Comparison of ENCODE assay signal across 1 cellular context in the genomic region with DNA sequence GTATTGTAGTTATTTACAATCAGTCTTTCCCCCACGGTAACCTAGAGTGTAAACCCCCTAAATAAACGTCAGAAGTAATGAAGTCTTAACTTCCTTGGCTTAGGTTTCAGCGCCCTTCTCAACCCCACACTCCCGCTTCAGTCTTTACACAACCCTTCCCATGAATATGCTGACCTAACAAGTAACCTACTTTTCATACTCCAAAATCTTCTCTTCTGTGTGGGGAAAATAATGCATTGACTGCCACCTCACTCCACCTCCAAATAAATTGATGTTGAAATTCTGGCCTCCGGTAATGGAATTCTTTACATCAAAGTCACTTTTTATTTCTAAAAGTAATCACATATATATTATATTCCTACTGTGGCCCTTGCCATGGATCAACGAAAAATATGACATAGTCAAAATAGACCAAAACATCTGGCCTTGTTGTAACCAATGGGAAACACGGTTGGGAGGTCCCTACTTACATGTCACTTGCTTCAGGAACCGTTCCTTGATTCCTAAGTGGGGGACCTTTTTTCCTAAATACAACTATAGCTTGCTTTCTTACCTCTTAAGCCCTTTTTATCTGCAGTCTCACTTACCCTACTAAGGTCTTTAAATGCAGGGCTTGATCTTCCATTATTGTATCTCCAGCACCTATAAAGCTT.
TF ChIP-seq lines count a peak whose summit lies in the region.

No MANE protein-coding gene starts in this region.

TF ChIP-seq in GM12878, 131 proteins besides CTCF, POLR2A, EP300 and RAD21:
- TF ChIP-seq STAT3 (IDR thresholded peaks at IDR 0.05; ENCODE audit: low read depth, low read length): no peak
- 0 out of 2 replicates have a peak, but pooled peaks have one; percentile 41 for TF ChIP-seq SIN3A (IDR thresholded peaks at IDR 0.05; ENCODE audit: low read depth, low read length)
- TF ChIP-seq, protein P1, sequence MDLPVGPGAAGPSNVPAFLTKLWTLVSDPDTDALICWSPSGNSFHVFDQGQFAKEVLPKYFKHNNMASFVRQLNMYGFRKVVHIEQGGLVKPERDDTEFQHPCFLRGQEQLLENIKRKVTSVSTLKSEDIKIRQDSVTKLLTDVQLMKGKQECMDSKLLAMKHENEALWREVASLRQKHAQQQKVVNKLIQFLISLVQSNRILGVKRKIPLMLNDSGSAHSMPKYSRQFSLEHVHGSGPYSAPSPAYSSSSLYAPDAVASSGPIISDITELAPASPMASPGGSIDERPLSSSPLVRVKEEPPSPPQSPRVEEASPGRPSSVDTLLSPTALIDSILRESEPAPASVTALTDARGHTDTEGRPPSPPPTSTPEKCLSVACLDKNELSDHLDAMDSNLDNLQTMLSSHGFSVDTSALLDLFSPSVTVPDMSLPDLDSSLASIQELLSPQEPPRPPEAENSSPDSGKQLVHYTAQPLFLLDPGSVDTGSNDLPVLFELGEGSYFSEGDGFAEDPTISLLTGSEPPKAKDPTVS (IDR thresholded peaks at IDR 0.05; ENCODE audit: low read depth, low read length): 0 out of 2 replicates have a peak, but pooled peaks have one; percentile 25
- no peak for TF ChIP-seq IKZF2 (IDR thresholded peaks at IDR 0.05)
- no peak for TF ChIP-seq TARDBP (IDR thresholded peaks at IDR 0.05; ENCODE audit: borderline replicate concordance)
- TF ChIP-seq, protein P2, sequence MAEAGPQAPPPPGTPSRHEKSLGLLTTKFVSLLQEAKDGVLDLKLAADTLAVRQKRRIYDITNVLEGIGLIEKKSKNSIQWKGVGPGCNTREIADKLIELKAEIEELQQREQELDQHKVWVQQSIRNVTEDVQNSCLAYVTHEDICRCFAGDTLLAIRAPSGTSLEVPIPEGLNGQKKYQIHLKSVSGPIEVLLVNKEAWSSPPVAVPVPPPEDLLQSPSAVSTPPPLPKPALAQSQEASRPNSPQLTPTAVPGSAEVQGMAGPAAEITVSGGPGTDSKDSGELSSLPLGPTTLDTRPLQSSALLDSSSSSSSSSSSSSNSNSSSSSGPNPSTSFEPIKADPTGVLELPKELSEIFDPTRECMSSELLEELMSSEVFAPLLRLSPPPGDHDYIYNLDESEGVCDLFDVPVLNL (IDR thresholded peaks at IDR 0.05; ENCODE audit: low read depth, low read length): 0 out of 2 replicates have a peak, but pooled peaks have one; percentile 13
